Comparison of ENCODE assay signal across 10 cellular contexts in the genomic region with DNA sequence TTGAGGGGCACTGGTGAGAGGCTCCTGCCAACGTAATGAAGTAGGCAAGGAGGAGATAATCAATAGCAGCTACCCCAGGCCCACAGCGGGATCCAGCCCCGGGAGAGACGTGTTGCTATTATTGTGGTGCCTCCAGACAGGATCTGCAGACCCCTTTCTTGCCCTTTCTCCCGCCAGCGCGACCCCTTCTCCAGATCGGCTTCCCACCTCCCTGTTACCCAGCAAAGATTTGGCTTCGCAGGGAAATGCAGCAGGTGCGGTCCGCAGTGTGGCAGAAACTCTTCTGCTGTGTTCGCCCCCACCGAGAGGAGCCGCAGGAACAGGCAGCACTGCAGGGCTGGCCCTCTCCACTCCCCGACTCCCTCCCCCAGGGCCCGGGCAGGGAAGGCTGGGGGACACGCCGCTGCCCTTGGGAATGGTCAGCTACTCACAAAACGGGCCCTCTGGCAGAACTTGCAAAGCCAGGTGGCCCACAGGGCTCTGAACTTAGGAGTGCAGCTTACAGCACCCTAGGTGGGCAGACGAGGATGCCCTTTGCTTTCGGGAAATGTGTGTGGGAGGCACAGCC. TPM values are rescaled to one million over a fixed set of nuclear protein-coding genes. Genes with fewer than 3 reads are reported as not detected.
DNase-seq lines count a peak whose midpoint lies in the region; ATAC-seq lines count a peak whose summit lies in the region.
"Had no signal": no experiment of that assay in that cellular context is flagged by ENCODE, and none has a peak within 500 bp of the region (broad histone marks: within the 10 kb centered on the region; RNA-seq: fewer than 3 reads in every experiment).

No MANE protein-coding gene starts in this region.

- peaks cover 20% of the 10 kb centered on the region for H3K4me1 Mint-ChIP-seq in dendritic cell treated with granulocyte-macrophage colony-stimulating factor and Interleukin-4, amounts not matched to agents 40 ng/mL and 50 ng/mL, for 4 days (ENCODE audit: low read depth)
- peaks cover 0 to 3% of the 10 kb centered on the region in 2 donors for H3K4me1 Mint-ChIP-seq in natural killer cell treated with Interleukin-12 subunit alpha and Interleukin-12 subunit beta and Interleukin-15 and Interleukin-18, amount 100 ng/mL, for 72 hours (ENCODE audit: low read depth in 2 of 2)

- no peaks in the 10 kb centered on the region for H3K9me3 Mint-ChIP-seq in dendritic cell treated with granulocyte-macrophage colony-stimulating factor and Interleukin-4, amounts not matched to agents 40 ng/mL and 50 ng/mL, for 4 days
- H3K9me3 Mint-ChIP-seq in natural killer cell treated with Interleukin-12 subunit alpha and Interleukin-12 subunit beta and Interleukin-15 and Interleukin-18, amount 100 ng/mL, for 72 hours, result no peaks in the 10 kb centered on the region

- ATAC-seq in natural killer cell treated with Interleukin-12 subunit alpha and Interleukin-12 subunit beta and Interleukin-15 and Interleukin-18, amount 100 ng/mL, for 72 hours, result no peak
- ATAC-seq in GM21576 (IDR thresholded peaks at IDR 0.05; ENCODE audit: unreplicated experiment) (no peak), HG03280 (IDR thresholded peaks at IDR 0.05; ENCODE audit: unreplicated experiment) (no peak)

- H3K27me3 Mint-ChIP-seq in dendritic cell treated with granulocyte-macrophage colony-stimulating factor and Interleukin-4, amounts not matched to agents 40 ng/mL and 50 ng/mL, for 4 days, result peaks cover 79% of the 10 kb centered on the region
- H3K27me3 Mint-ChIP-seq in natural killer cell treated with Interleukin-12 subunit alpha and Interleukin-12 subunit beta and Interleukin-15 and Interleukin-18, amount 100 ng/mL, for 72 hours, result peaks cover 40 to 51% of the 10 kb centered on the region in 2 donors

- intact Hi-C loops in dendritic cell treated with granulocyte-macrophage colony-stimulating factor and Interleukin-4, amounts not matched to agents 40 ng/mL and 50 ng/mL, for 4 days (cut with micrococcal nuclease), result no loop called here

- no peak overlapping the region for H3K27ac Mint-ChIP-seq in dendritic cell treated with granulocyte-macrophage colony-stimulating factor and Interleukin-4, amounts not matched to agents 40 ng/mL and 50 ng/mL, for 4 days
- H3K27ac Mint-ChIP-seq in natural killer cell treated with Interleukin-12 subunit alpha and Interleukin-12 subunit beta and Interleukin-15 and Interleukin-18, amount 100 ng/mL, for 72 hours, result no peak overlapping the region

- no peaks in the 10 kb centered on the region for H3K36me3 Mint-ChIP-seq in dendritic cell treated with granulocyte-macrophage colony-stimulating factor and Interleukin-4, amounts not matched to agents 40 ng/mL and 50 ng/mL, for 4 days (ENCODE audit: low read depth)
- H3K36me3 Mint-ChIP-seq in natural killer cell treated with Interleukin-12 subunit alpha and Interleukin-12 subunit beta and Interleukin-15 and Interleukin-18, amount 100 ng/mL, for 72 hours, result no peaks in the 10 kb centered on the region

- H3K4me3 Mint-ChIP-seq in dendritic cell treated with granulocyte-macrophage colony-stimulating factor and Interleukin-4, amounts not matched to agents 40 ng/mL and 50 ng/mL, for 4 days, result peak overlapping the region; percentile 38
- H3K4me3 Mint-ChIP-seq in natural killer cell treated with Interleukin-12 subunit alpha and Interleukin-12 subunit beta and Interleukin-15 and Interleukin-18, amount 100 ng/mL, for 72 hours, result peak overlapping the region; percentile 27

- DNase-seq in stimulated activated CD4-positive, alpha-beta T cell treated with anti-CD3 and anti-CD28 coated beads, Interleukin-4, amount 100 ng/mL, for 1 hour, result peak; percentile 12
- no peak for DNase-seq in stimulated activated CD4-positive, alpha-beta T cell treated with anti-CD3 and anti-CD28 coated beads, Interleukin-2, amount 100 ng/mL, for 48 hours
- DNase-seq in natural killer cell treated with Interleukin-12 subunit alpha and Interleukin-12 subunit beta and Interleukin-15 and Interleukin-18, amount 100 ng/mL, for 72 hours (ENCODE audit: low spot score), result no peak
- DNase-seq in stimulated activated CD4-positive, alpha-beta T cell treated with anti-CD3 and anti-CD28 coated beads, Interleukin-12 subunit alpha, Interleukin-12 subunit beta, amount 100 ng/mL, for 4 hours, result no peak
- no peak for DNase-seq in NCI-H1694 (lab: John Stamatoyannopoulos, UW)

RNA-seq across cellular contexts. Expression of a gene that starts 1.6 kb away (rescaled TPM):
- under 1 TPM; 0.62 to 0.92 TPM for total RNA-seq in natural killer cell treated with Interleukin-12 subunit alpha and Interleukin-12 subunit beta and Interleukin-15 and Interleukin-18, amount 100 ng/mL, for 72 hours
- total RNA-seq: fibroblast of villous mesenchyme, HT-29 had no signal
